1 cellular context compared by ENCODE assay signal in genomic region chr6:143457563-143458359, GRCh38.
TF ChIP-seq lines count a peak whose summit lies in the region.

No MANE protein-coding gene starts in this region.

TF ChIP-seq in HCT116, 20 proteins besides CTCF, POLR2A, EP300 and RAD21 (continued from another document):
- TF ChIP-seq TCF7L2 (IDR thresholded peaks at IDR 0.05; ENCODE audit: borderline replicate concordance, extremely low read depth, insufficient read depth, insufficient read length) (no peak), CBX3 (IDR thresholded peaks at IDR 0.05; ENCODE audit: low read depth) (no peak), SRF (IDR thresholded peaks at IDR 0.05; ENCODE audit: low read depth) (no peak), SP1 (IDR thresholded peaks at IDR 0.05; ENCODE audit: low read depth) (no peak), REST (IDR thresholded peaks at IDR 0.05; ENCODE audit: low read depth) (no peak)
